In genomic region chr11:76282786-76283185, GRCh38 we compare ENCODE assay signal across 18 cellular contexts.
DNase-seq lines count a peak whose midpoint lies in the region; TF ChIP-seq lines count a peak whose summit lies in the region.
"Had no signal": no experiment of that assay in that cellular context is flagged by ENCODE, and none has a peak within 500 bp of the region (broad histone marks: within the 10 kb centered on the region; RNA-seq: fewer than 3 reads in every experiment).

No MANE protein-coding gene starts in this region.

- H4K20me1 ChIP-seq in BLaER1 (no peaks in the 10 kb centered on the region), osteoblast (ENCODE audit: insufficient read depth, low read length) (no peaks in the 10 kb centered on the region), PC-9 (ENCODE audit: insufficient read depth) (no peaks in the 10 kb centered on the region)
- H4K20me1 ChIP-seq in BLaER1 treated with 17β-estradiol and CSF1 and Interleukin-3, amounts not matched to agents 10 nM and 100 nM = peaks cover 0 to 7% (median 0%) of the 10 kb centered on the region in 11 experiments; a peak in 4 of 22 replicates

- intact Hi-C loops in PC-9 (cut with micrococcal nuclease; ENCODE audit: unreplicated experiment) = no loop called here

- H3K79me2 ChIP-seq in osteoblast (ENCODE audit: insufficient read depth, low read length) (no peaks in the 10 kb centered on the region), PC-9 (ENCODE audit: low read depth) (no peaks in the 10 kb centered on the region)

- H3F3A ChIP-seq in PC-9 (ENCODE audit: insufficient read depth, low read depth) = no peaks in the 10 kb centered on the region

- H3K27me3 ChIP-seq in BLaER1 = no peaks in the 10 kb centered on the region
- H3K27me3 ChIP-seq in BLaER1 treated with 17β-estradiol and CSF1 and Interleukin-3, amounts not matched to agents 10 nM and 100 nM = peaks cover 0 to 9% (median 0%) of the 10 kb centered on the region in 11 experiments; a peak in 1 of 22 replicates
- peaks cover 9% of the 10 kb centered on the region for H3K27me3 ChIP-seq in osteoblast (ENCODE audit: insufficient read depth, low read length)
- H3K27me3 ChIP-seq in PC-9 (ENCODE audit: insufficient read depth, low read depth) = no peaks in the 10 kb centered on the region
- H3K27me3 ChIP-seq: BE2C had no signal

- H3K9me2 ChIP-seq in PC-9 (ENCODE audit: insufficient read depth) = no peaks in the 10 kb centered on the region

- H3K36me3 Mint-ChIP-seq in brain (no peaks in the 10 kb centered on the region), progenitor cell of endocrine pancreas (ENCODE audit: insufficient read depth) (no peaks in the 10 kb centered on the region)
- H3K36me3 Mint-ChIP-seq: CD14-positive monocyte; CD4-positive, alpha-beta memory T cell had no signal

- H3K4me1 ChIP-seq in BLaER1 (peaks cover 96% of the 10 kb centered on the region), osteoblast (ENCODE audit: insufficient read depth, low read length) (no peaks in the 10 kb centered on the region), PC-9 (replicated peaks; ENCODE audit: insufficient read depth) (no peaks in the 10 kb centered on the region)
- H3K4me1 ChIP-seq in BLaER1 treated with 17β-estradiol and CSF1 and Interleukin-3, amounts not matched to agents 10 nM and 100 nM = peaks cover 9 to 95% (median 67%) of the 10 kb centered on the region in 10 experiments

- H3K9me3 Mint-ChIP-seq in brain = peaks cover 0 to 5% (median 0%) of the 10 kb centered on the region in 5 experiments
- H3K9me3 Mint-ChIP-seq in progenitor cell of endocrine pancreas (ENCODE audit: low read depth) = no peaks in the 10 kb centered on the region
- H3K9me3 Mint-ChIP-seq: CD14-positive monocyte, GM23338, HFFc6 had no signal

- no peaks in the 10 kb centered on the region for H3K9me3 ChIP-seq in BLaER1
- no peaks in the 10 kb centered on the region for H3K9me3 ChIP-seq in BLaER1 treated with 17β-estradiol and CSF1 and Interleukin-3, amounts not matched to agents 10 nM and 100 nM (replicated peaks in 1 of 11)
- no peaks in the 10 kb centered on the region for H3K9me3 ChIP-seq in osteoblast (ENCODE audit: low read depth, low read length)
- H3K9me3 ChIP-seq in PC-9 (ENCODE audit: insufficient read depth, low read depth) = no peaks in the 10 kb centered on the region
- H3K9me3 ChIP-seq: BE2C had no signal

- no TSS peak for BruUV-seq in PC-9 (replicated peaks; lab: Mats Ljungman, UMichigan)

- no peak overlapping the region for H3K4me3 ChIP-seq in BLaER1
- H3K4me3 ChIP-seq in BLaER1 treated with 17β-estradiol and CSF1 and Interleukin-3, amounts not matched to agents 10 nM and 100 nM = no peak overlapping the region
- no peak overlapping the region for H3K4me3 ChIP-seq in osteoblast (ENCODE audit: insufficient read depth, low read length)
- no peak overlapping the region for H3K4me3 ChIP-seq in PC-9
- H3K4me3 ChIP-seq: GM23338 had no signal

- peaks cover 12% of the 10 kb centered on the region for H3K4me1 Mint-ChIP-seq in brain
- peaks cover 5% of the 10 kb centered on the region for H3K4me1 Mint-ChIP-seq in progenitor cell of endocrine pancreas (ENCODE audit: low read depth)

- H3K4me2 ChIP-seq in BLaER1 (peak overlapping the region; percentile 74), osteoblast (ENCODE audit: insufficient read depth, low read length) (no peak overlapping the region), PC-9 (no peak overlapping the region)
- H3K4me2 ChIP-seq in BLaER1 treated with 17β-estradiol and CSF1 and Interleukin-3, amounts not matched to agents 10 nM and 100 nM = peak overlapping the region in 9 of 11 experiments; percentile 6 to 91 (median 74); a peak in 17 of 22 replicates
- H3K4me2 ChIP-seq: GM23338 had no signal

- CTCF ChIA-PET in PC-9 (lab: Charles Lee) = no interaction called here

- H3K4me3 Mint-ChIP-seq in brain (no peak overlapping the region), progenitor cell of endocrine pancreas (ENCODE audit: low read depth) (no peak overlapping the region)
- H3K4me3 Mint-ChIP-seq: CD14-positive monocyte; CD4-positive, alpha-beta memory T cell; GM23338; HFFc6 had no signal

- H3K36me3 ChIP-seq in BLaER1 (no peaks in the 10 kb centered on the region), osteoblast (ENCODE audit: insufficient read depth, low read length) (no peaks in the 10 kb centered on the region), PC-9 (ENCODE audit: low read depth) (no peaks in the 10 kb centered on the region)
- no peaks in the 10 kb centered on the region for H3K36me3 ChIP-seq in BLaER1 treated with 17β-estradiol and CSF1 and Interleukin-3, amounts not matched to agents 10 nM and 100 nM
- H3K36me3 ChIP-seq: BE2C had no signal

- DNase-seq in osteoblast (ENCODE audit: insufficient read length, low spot score, missing footprints) = peak; percentile 61
- DNase-seq in PC-9 = no peak
- no peak for DNase-seq in T-helper 2 cell
- no peak for DNase-seq in progenitor cell of endocrine pancreas (ENCODE audit: low spot score, unreplicated experiment)
- DNase-seq: ACHN; BE2C; Calu3; CD4-positive, alpha-beta memory T cell; DMS79 treated with DMSO at 0.1 percent for 48 hours; GF-D8; H7; HFFc6 had no signal

- no peak overlapping the region for H2AFZ ChIP-seq in osteoblast (ENCODE audit: low read length)
- H2AFZ ChIP-seq in PC-9 = no peak overlapping the region
- H2AFZ ChIP-seq: GM23338 had no signal

- H3K9ac ChIP-seq in BLaER1 = no peak overlapping the region
- H3K9ac ChIP-seq in BLaER1 treated with 17β-estradiol and CSF1 and Interleukin-3, amounts not matched to agents 10 nM and 100 nM = peak overlapping the region in 3 of 11 experiments; percentile 10 to 24 (median 14); a peak in 1 of 22 replicates

- POLR2A ChIA-PET in PC-9 (lab: Charles Lee; ENCODE audit: unreplicated experiment) = no interaction called here

- TF ChIP-seq CTCF in brain (conservative IDR thresholded peaks at IDR 0.05) = no peak
- TF ChIP-seq CTCF in osteoblast (IDR thresholded peaks at IDR 0.05; ENCODE audit: extremely low read depth, low read depth, low read length) = no peak
- no peak for TF ChIP-seq CTCF in PC-9 (conservative IDR thresholded peaks at IDR 0.05)
- TF ChIP-seq CTCF in progenitor cell of endocrine pancreas (IDR thresholded peaks at IDR 0.05; ENCODE audit: unreplicated experiment) = no peak

- peak overlapping the region in 3 of 5 experiments; percentile 57 to 67 (median 58) for H3K27ac Mint-ChIP-seq in brain
- H3K27ac Mint-ChIP-seq in progenitor cell of endocrine pancreas = no peak overlapping the region
- H3K27ac Mint-ChIP-seq: GM23338, HFFc6 had no signal

- H3K27ac ChIP-seq in BLaER1 (peak overlapping the region; percentile 36; the same call in 1 of the 2 replicates), osteoblast (ENCODE audit: low read depth, low read length) (no peak overlapping the region), PC-9 (no peak overlapping the region)
- H3K27ac ChIP-seq in BLaER1 treated with 17β-estradiol and CSF1 and Interleukin-3, amounts not matched to agents 10 nM and 100 nM = no peak overlapping the region
- H3K27ac ChIP-seq: HL-60 had no signal

- H3K27me3 Mint-ChIP-seq in brain (no peaks in the 10 kb centered on the region), progenitor cell of endocrine pancreas (peaks cover 34% of the 10 kb centered on the region)
- H3K27me3 Mint-ChIP-seq: CD4-positive, alpha-beta memory T cell had no signal

Comparison
In these comparisons a context has a peak if more than half of its experiments do, and no peak if none do; other contexts are left out.
1. H3K4me2 ChIP-seq: peak in BLaER1 (single experiment) and BLaER1 treated with 17β-estradiol and CSF1 and Interleukin-3, amounts not matched to agents 10 nM and 100 nM (9 of 11); none in osteoblast (single experiment) and PC-9 (single experiment).